9 cellular contexts compared by ENCODE assay signal in genomic region chr14:98555440-98555839, GRCh38.
"Had no signal": no experiment of that assay in that cellular context is flagged by ENCODE, and none has a peak within 500 bp of the region (broad histone marks: within the 10 kb centered on the region; RNA-seq: fewer than 3 reads in every experiment).

No MANE protein-coding gene starts in this region.

- H3K4me1 Mint-ChIP-seq: GM23338, H9 had no signal

- H3K36me3 ChIP-seq: HAP-1 had no signal

- H3K4me3 Mint-ChIP-seq: GM23338, H9, HFFc6 had no signal

- H3K4me1 ChIP-seq: HAP-1 had no signal

- DNase-seq: GM23248, GOT3, H7, H9, HCEC 1CT, HFFc6 had no signal

- ATAC-seq: GM23338, HCT116 had no signal

- H3K27ac ChIP-seq: GM23248 had no signal

- H3K27ac Mint-ChIP-seq: GM23338, H9, HFFc6 had no signal

- H3K9me3 ChIP-seq: HAP-1 had no signal

- H3K4me3 ChIP-seq: GM23248, GM23338, HAP-1 had no signal
